ENCODE assay signal across 1 cellular context in genomic region chr15:43912208-43912607, GRCh38.
TF ChIP-seq lines count a peak whose summit lies in the region.

No MANE protein-coding gene starts in this region.

TF ChIP-seq in HCT116, 20 proteins besides CTCF, POLR2A, EP300 and RAD21:
- no peak for TF ChIP-seq FOSL1 (IDR thresholded peaks at IDR 0.05; ENCODE audit: low read depth)
- no peak for TF ChIP-seq POLR2AphosphoS5 (IDR thresholded peaks at IDR 0.05; ENCODE audit: low read depth, low read length)
- TF ChIP-seq ZNF274 (IDR thresholded peaks at IDR 0.05; ENCODE audit: low read depth, low read length) = no peak
